Comparison of ENCODE assay signal across 1 cellular context in genomic region chr3:49411968-49412631, GRCh38.
A peak's percentile ranks its signal among the peaks of the same experiment; 100 is the strongest.
TF ChIP-seq lines count a peak whose summit lies in the region.

TSS of gene RHOA (minus strand) at chr3:49411976. CDS start at chr3:49375589, 36,387 bp downstream.
TSS of gene TCTA (plus strand) at chr3:49412423. CDS start at chr3:49412427, 4 bp downstream.

TF ChIP-seq in HepG2, 621 proteins besides CTCF, POLR2A, EP300 and RAD21 (continued from another document and continues in another):
- TF ChIP-seq HOMEZ (CRISPR knock-in tag; IDR thresholded peaks at IDR 0.05; ENCODE audit: low read depth): peak; percentile 18; the same call in 1 of the 2 replicates
- no peak for TF ChIP-seq PRDM10 (CRISPR knock-in tag; IDR thresholded peaks at IDR 0.05; ENCODE audit: low read depth)
- TF ChIP-seq CENPX (CRISPR knock-in tag; IDR thresholded peaks at IDR 0.05): no peak
- no peak; the same call in 1 of the 2 replicates for TF ChIP-seq CENPT (CRISPR knock-in tag; IDR thresholded peaks at IDR 0.05; ENCODE audit: low read depth)
- no peak for TF ChIP-seq ZNF12 (CRISPR knock-in tag; IDR thresholded peaks at IDR 0.05)
- TF ChIP-seq ZNF512B (CRISPR knock-in tag; IDR thresholded peaks at IDR 0.05; ENCODE audit: borderline replicate concordance): 0 out of 2 replicates have a peak, but pooled peaks have one; percentile 67
- TF ChIP-seq SSRP1 (CRISPR knock-in tag; IDR thresholded peaks at IDR 0.05): no peak
- no peak for TF ChIP-seq TCF7L2 (IDR thresholded peaks at IDR 0.05; ENCODE audit: low read depth, low read length)
- peak; percentile 79 for TF ChIP-seq NRL (CRISPR knock-in tag; IDR thresholded peaks at IDR 0.05; ENCODE audit: borderline replicate concordance)
- no peak; the same call in none of the 2 replicates for TF ChIP-seq TFE3 (CRISPR knock-in tag; IDR thresholded peaks at IDR 0.05)
- no peak for TF ChIP-seq TMF1 (CRISPR knock-in tag; IDR thresholded peaks at IDR 0.05; ENCODE audit: low read depth)
- TF ChIP-seq FOXA3 (CRISPR knock-in tag; IDR thresholded peaks at IDR 0.05): peak; percentile 48; the same call in 1 of the 2 replicates
- TF ChIP-seq ZNF770 (CRISPR knock-in tag; IDR thresholded peaks at IDR 0.05): no peak
- TF ChIP-seq ZNF24 (IDR thresholded peaks at IDR 0.05): no peak
- TF ChIP-seq MIXL1 (CRISPR knock-in tag; IDR thresholded peaks at IDR 0.05): no peak; the same call in 1 of the 2 replicates
- TF ChIP-seq KLF12 (CRISPR knock-in tag; IDR thresholded peaks at IDR 0.05; ENCODE audit: borderline replicate concordance): peak; percentile 84; the same call in 1 of the 2 replicates
- no peak; the same call in 1 of the 2 replicates for TF ChIP-seq ZNF121 (CRISPR knock-in tag; IDR thresholded peaks at IDR 0.05)
- no peak for TF ChIP-seq STAG1 (CRISPR knock-in tag; IDR thresholded peaks at IDR 0.05)
- peak; percentile 43; the same call in 1 of the 2 replicates for TF ChIP-seq ZNF276 (CRISPR knock-in tag; IDR thresholded peaks at IDR 0.05; ENCODE audit: low read depth)
- no peak for TF ChIP-seq PRPF4 (IDR thresholded peaks at IDR 0.05; ENCODE audit: low read depth, low read length, poor library complexity, severe bottlenecking)
- peak; percentile 51; the same call in 1 of the 2 replicates for TF ChIP-seq KMT2B (CRISPR knock-in tag; IDR thresholded peaks at IDR 0.05)
- peak; percentile 88; the same call in 1 of the 2 replicates for TF ChIP-seq ARID4A (CRISPR knock-in tag; IDR thresholded peaks at IDR 0.05; ENCODE audit: borderline replicate concordance)
- TF ChIP-seq HMGA1 (CRISPR knock-in tag; conservative IDR thresholded peaks at IDR 0.05): no peak
- no peak for TF ChIP-seq ZNF546 (CRISPR knock-in tag; conservative IDR thresholded peaks at IDR 0.05)
- peak; percentile 82 for TF ChIP-seq HOXA5 (CRISPR knock-in tag; IDR thresholded peaks at IDR 0.05)
- no peak for TF ChIP-seq ATF5 (CRISPR knock-in tag; IDR thresholded peaks at IDR 0.05; ENCODE audit: low read depth)
- TF ChIP-seq ZNF720 (CRISPR knock-in tag; IDR thresholded peaks at IDR 0.05): no peak
